ENCODE assay signal across 9 cellular contexts in genomic region chr1:199691540-199691939, GRCh38.
A peak's percentile ranks its signal among the peaks of the same experiment; 100 is the strongest.
DNase-seq lines count a peak whose midpoint lies in the region; ATAC-seq, FAIRE-seq and TF ChIP-seq lines count a peak whose summit lies in the region.
"Had no signal": no experiment of that assay in that cellular context is flagged by ENCODE, and none has a peak within 500 bp of the region (broad histone marks: within the 10 kb centered on the region; RNA-seq: fewer than 3 reads in every experiment).

No MANE protein-coding gene starts in this region.

- TF ChIP-seq CTCF in A549 (IDR thresholded peaks at IDR 0.05) (no peak), HEK293 (tag by site-specific recombination; IDR thresholded peaks at IDR 0.05) (no peak), fibroblast of pulmonary artery (IDR thresholded peaks at IDR 0.05; ENCODE audit: low read length, missing control alignments) (no peak)

- no peak overlapping the region for H3K4me3 ChIP-seq in A549
- H3K4me3 ChIP-seq in HEK293 (ENCODE audit: low read depth, low read length): no peak overlapping the region
- no peak overlapping the region for H3K4me3 ChIP-seq in NT2/D1 (ENCODE audit: insufficient read length, low read depth)
- no peak overlapping the region for H3K4me3 ChIP-seq in fibroblast of pulmonary artery (replicated peaks; ENCODE audit: low read depth, low read length)

- ATAC-seq in A549: peak in 1 of 2 experiments; percentile 59; a peak in 2 of 6 replicates
- no peak for ATAC-seq in HG02763 (IDR thresholded peaks at IDR 0.05; ENCODE audit: unreplicated experiment)

- peak overlapping the region; percentile 34 to 73; a peak in 5 of 6 replicates for H3K27ac ChIP-seq in A549
- H3K27ac ChIP-seq in HEK293 (ENCODE audit: extremely low read depth, low read depth, low read length): no peak overlapping the region

- H3K27me3 Mint-ChIP-seq in T-helper 2 cell treated with Interferon-gamma antibody and Interleukin-4, amounts not matched to agents 5 μg/mL and 100 μg/mL, for 36 hours (ENCODE audit: low read depth): peaks cover 12% of the 10 kb centered on the region

- no peaks in the 10 kb centered on the region for H3K4me1 Mint-ChIP-seq in T-helper 2 cell treated with Interferon-gamma antibody and Interleukin-4, amounts not matched to agents 5 μg/mL and 100 μg/mL, for 36 hours (ENCODE audit: low read depth)

- CTCF ChIA-PET in A549 (lab: Yijun Ruan, JAX) (interaction anchor here (0.6 to 1.1 kb wide), 3 partner anchors 10 to 490 kb away, joined by 3 to 4 read pairs (median 4); no protein-coding TSS in a partner anchor), HEK293 (lab: Yijun Ruan, JAX) (interaction anchor here (0.6 to 1.0 kb wide), 3 partner anchors 143 to 819 kb away, joined by 3 to 5 read pairs (median 4); no protein-coding TSS in a partner anchor)

- H3K27me3 ChIP-seq in NT2/D1 (ENCODE audit: insufficient read depth, insufficient read length): no peaks in the 10 kb centered on the region

- peak overlapping the region; percentile 21; the same call in 2 of the 3 replicates for H3K4me2 ChIP-seq in A549

- DNase-seq in A549 (ENCODE audit: low read depth in 1 of 2, low spot score in 1 of 2) (peak in 1 of 2 experiments; percentile 48), NT2/D1 (ENCODE audit: low read depth, low spot score) (peak; percentile 59), fibroblast of pulmonary artery (ENCODE audit: low read depth) (peak; percentile 92), HUDEP-2 (lab: John Stamatoyannopoulos, UW; ENCODE audit: unreplicated experiment in 76 of 76) (no peak)
- no peak for DNase-seq in T-helper 2 cell treated with Interferon-gamma antibody and Interleukin-4, amounts not matched to agents 5 μg/mL and 100 μg/mL, for 36 hours (ENCODE audit: low spot score)
- no peak for DNase-seq in activated CD4-positive, alpha-beta T cell treated with anti-CD3 and anti-CD28 coated beads, Interleukin-2, amount 50 U/mL, for 48 hours
- DNase-seq: activated naive CD4-positive, alpha-beta T cell had no signal

- no peak for TF ChIP-seq EP300 in A549 (IDR thresholded peaks at IDR 0.05)

- H3K36me3 Mint-ChIP-seq in T-helper 2 cell treated with Interferon-gamma antibody and Interleukin-4, amounts not matched to agents 5 μg/mL and 100 μg/mL, for 36 hours (ENCODE audit: low read depth): no peaks in the 10 kb centered on the region

- WGBS in A549 (ENCODE audit: missing lambda C conversion rate): 51% methylated on average over 3 of the region's 3 CpGs

- no peak overlapping the region for H3K9ac ChIP-seq in NT2/D1 (ENCODE audit: insufficient read length, low read depth)

- no peak for TF ChIP-seq RAD21 in A549 (conservative IDR thresholded peaks at IDR 0.05 in 1 of 2, IDR thresholded peaks at IDR 0.05 in 1 of 2)

- H3K36me3 ChIP-seq in HEK293 (ENCODE audit: control insufficient read depth in 2 of 2, insufficient read depth in 1 of 2, low read length in 2 of 2) (no peaks in the 10 kb centered on the region), NT2/D1 (ENCODE audit: insufficient read depth, insufficient read length, low read length) (no peaks in the 10 kb centered on the region)

- POLR2A ChIA-PET in A549 (lab: Yijun Ruan, JAX) (no interaction called here), HEK293 (lab: Yijun Ruan, JAX) (no interaction called here)

- no peak for TF ChIP-seq POLR2A in A549 (IDR thresholded peaks at IDR 0.05; ENCODE audit: low read length)

- no peak for FAIRE-seq in A549 (lab: Jason Lieb, UNC)

- peaks cover 35% of the 10 kb centered on the region for H3K4me1 ChIP-seq in A549
- no peaks in the 10 kb centered on the region for H3K4me1 ChIP-seq in HEK293 (ENCODE audit: control insufficient read depth, insufficient read depth, low read length)
- peaks cover 4% of the 10 kb centered on the region for H3K4me1 ChIP-seq in NT2/D1 (ENCODE audit: insufficient read depth, insufficient read length)

- no peak overlapping the region for H3K4me3 Mint-ChIP-seq in T-helper 2 cell treated with Interferon-gamma antibody and Interleukin-4, amounts not matched to agents 5 μg/mL and 100 μg/mL, for 36 hours

- no peaks in the 10 kb centered on the region for H3K9me3 ChIP-seq in A549
- no peaks in the 10 kb centered on the region for H3K9me3 ChIP-seq in HEK293 (ENCODE audit: control insufficient read depth, insufficient read depth, low read depth, low read length)
- H3K9me3 ChIP-seq in NT2/D1 (ENCODE audit: insufficient read depth, low read length): no peaks in the 10 kb centered on the region

- H3K9me3 Mint-ChIP-seq in T-helper 2 cell treated with Interferon-gamma antibody and Interleukin-4, amounts not matched to agents 5 μg/mL and 100 μg/mL, for 36 hours: no peaks in the 10 kb centered on the region

- H3K27ac Mint-ChIP-seq in T-helper 2 cell treated with Interferon-gamma antibody and Interleukin-4, amounts not matched to agents 5 μg/mL and 100 μg/mL, for 36 hours: no peak overlapping the region

TF ChIP-seq in A549, 52 proteins besides CTCF, POLR2A, EP300 and RAD21:
- TF ChIP-seq MAX (IDR thresholded peaks at IDR 0.05): 0 out of 2 replicates have a peak, but pooled peaks have one; percentile 19
- no peak for TF ChIP-seq ZC3H11A (IDR thresholded peaks at IDR 0.05)
- TF ChIP-seq FOSL2 (IDR thresholded peaks at IDR 0.05): no peak
- 0 out of 2 replicates have a peak, but pooled peaks have one; percentile 19 for TF ChIP-seq FOSL2 (CRISPR knock-in tag; IDR thresholded peaks at IDR 0.05)
- TF ChIP-seq JUNB (IDR thresholded peaks at IDR 0.05): 0 out of 2 replicates have a peak, but pooled peaks have one; percentile 6
- TF ChIP-seq BHLHE40 (IDR thresholded peaks at IDR 0.05; ENCODE audit: low read depth, low read length): no peak

TF ChIP-seq in HEK293, 187 proteins besides CTCF, POLR2A, EP300 and RAD21 (continues in another document):
- TF ChIP-seq ZNF23 (tag by site-specific recombination; IDR thresholded peaks at IDR 0.05; ENCODE audit: borderline replicate concordance) (no peak), ZFHX2 (tag by site-specific recombination; conservative IDR thresholded peaks at IDR 0.05) (no peak), ZEB2 (tag by site-specific recombination; IDR thresholded peaks at IDR 0.05) (peak; percentile 91), ZNF10 (tag by site-specific recombination; IDR thresholded peaks at IDR 0.05) (peak; percentile 43; the same call in 1 of the 2 replicates), ZNF629 (tag by site-specific recombination; IDR thresholded peaks at IDR 0.05) (peak; percentile 69), ZNF394 (tag by site-specific recombination; IDR thresholded peaks at IDR 0.05; ENCODE audit: borderline replicate concordance) (peak; percentile 45; the same call in 1 of the 2 replicates), WT1 (tag by site-specific recombination; IDR thresholded peaks at IDR 0.05) (no peak), OSR2 (tag by site-specific recombination; IDR thresholded peaks at IDR 0.05) (peak; percentile 76), INSM2 (tag by site-specific recombination; IDR thresholded peaks at IDR 0.05) (peak; percentile 77; the same call in 1 of the 2 replicates), ZNF670 (tag by site-specific recombination; IDR thresholded peaks at IDR 0.05; ENCODE audit: low read depth) (no peak), ZNF24 (tag by site-specific recombination; IDR thresholded peaks at IDR 0.05) (peak; percentile 69; the same call in 1 of the 2 replicates), ZNF302 (tag by site-specific recombination; IDR thresholded peaks at IDR 0.05; ENCODE audit: low read depth) (no peak), TRIM28 (IDR thresholded peaks at IDR 0.05; ENCODE audit: borderline replicate concordance, low read length) (no peak), ZBTB21 (tag by site-specific recombination; IDR thresholded peaks at IDR 0.05) (peak; percentile 67), PRDM1 (tag by site-specific recombination; IDR thresholded peaks at IDR 0.05) (no peak), SP7 (tag by site-specific recombination; IDR thresholded peaks at IDR 0.05) (peak; percentile 85), KLF7 (tag by site-specific recombination; IDR thresholded peaks at IDR 0.05; ENCODE audit: borderline replicate concordance) (no peak), GLI2 (tag by site-specific recombination; IDR thresholded peaks at IDR 0.05; ENCODE audit: borderline replicate concordance, low read depth) (peak; percentile 13; the same call in 1 of the 2 replicates), FEZF1 (tag by site-specific recombination; IDR thresholded peaks at IDR 0.05) (peak; percentile 96), ZNF366 (tag by site-specific recombination; conservative IDR thresholded peaks at IDR 0.05) (peak; percentile 60), ZBTB48 (tag by site-specific recombination; IDR thresholded peaks at IDR 0.05) (0 out of 2 replicates have a peak, but pooled peaks have one; percentile 21), ZBTB44 (tag by site-specific recombination; IDR thresholded peaks at IDR 0.05) (peak; percentile 73), ZNF2 (tag by site-specific recombination; IDR thresholded peaks at IDR 0.05) (0 out of 2 replicates have a peak, but pooled peaks have one; percentile 54), ZNF426 (tag by site-specific recombination; IDR thresholded peaks at IDR 0.05) (no peak)

Comparison
In these comparisons a context has a peak if more than half of its experiments do, and no peak if none do; other contexts are left out.
1. DNase-seq: peak in NT2/D1 (single experiment) and fibroblast of pulmonary artery (single experiment); none in T-helper 2 cell treated with Interferon-gamma antibody and Interleukin-4, amounts not matched to agents 5 μg/mL and 100 μg/mL, for 36 hours (single experiment), HUDEP-2 (0 of 76) and activated CD4-positive, alpha-beta T cell treated with anti-CD3 and anti-CD28 coated beads, Interleukin-2, amount 50 U/mL, for 48 hours (0 of 2).